7 cellular contexts compared by ENCODE assay signal in the genomic region with DNA sequence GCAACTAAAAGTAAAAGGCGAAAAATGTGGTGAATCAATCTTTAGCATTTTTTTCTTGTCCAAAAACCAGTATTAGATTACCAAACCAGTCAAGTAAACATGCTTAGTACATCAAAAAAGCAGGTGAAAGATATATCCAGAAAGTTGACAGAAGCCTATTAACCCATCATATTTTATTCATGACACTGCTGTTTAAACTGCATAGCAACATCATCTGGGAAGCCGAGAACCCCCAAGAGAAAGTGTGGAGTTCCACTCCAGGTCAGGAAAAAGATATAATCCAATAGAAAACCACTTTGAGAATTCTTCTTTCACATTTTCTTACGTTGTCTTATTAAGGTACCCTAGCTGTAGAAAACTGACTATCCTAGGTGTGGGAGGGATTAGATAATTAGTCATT.
"Had no signal": no experiment of that assay in that cellular context is flagged by ENCODE, and none has a peak within 500 bp of the region (broad histone marks: within the 10 kb centered on the region; RNA-seq: fewer than 3 reads in every experiment).

No MANE protein-coding gene starts in this region.

- H3K27ac ChIP-seq: HL-60 had no signal

- H3K4me3 ChIP-seq: K562 had no signal

- DNase-seq: IMR-90, KBM-7, KG1 had no signal

- FAIRE-seq: HepG2, HTR-8/SVneo, K562 had no signal
